ENCODE assay signal across 15 cellular contexts in the genomic region with DNA sequence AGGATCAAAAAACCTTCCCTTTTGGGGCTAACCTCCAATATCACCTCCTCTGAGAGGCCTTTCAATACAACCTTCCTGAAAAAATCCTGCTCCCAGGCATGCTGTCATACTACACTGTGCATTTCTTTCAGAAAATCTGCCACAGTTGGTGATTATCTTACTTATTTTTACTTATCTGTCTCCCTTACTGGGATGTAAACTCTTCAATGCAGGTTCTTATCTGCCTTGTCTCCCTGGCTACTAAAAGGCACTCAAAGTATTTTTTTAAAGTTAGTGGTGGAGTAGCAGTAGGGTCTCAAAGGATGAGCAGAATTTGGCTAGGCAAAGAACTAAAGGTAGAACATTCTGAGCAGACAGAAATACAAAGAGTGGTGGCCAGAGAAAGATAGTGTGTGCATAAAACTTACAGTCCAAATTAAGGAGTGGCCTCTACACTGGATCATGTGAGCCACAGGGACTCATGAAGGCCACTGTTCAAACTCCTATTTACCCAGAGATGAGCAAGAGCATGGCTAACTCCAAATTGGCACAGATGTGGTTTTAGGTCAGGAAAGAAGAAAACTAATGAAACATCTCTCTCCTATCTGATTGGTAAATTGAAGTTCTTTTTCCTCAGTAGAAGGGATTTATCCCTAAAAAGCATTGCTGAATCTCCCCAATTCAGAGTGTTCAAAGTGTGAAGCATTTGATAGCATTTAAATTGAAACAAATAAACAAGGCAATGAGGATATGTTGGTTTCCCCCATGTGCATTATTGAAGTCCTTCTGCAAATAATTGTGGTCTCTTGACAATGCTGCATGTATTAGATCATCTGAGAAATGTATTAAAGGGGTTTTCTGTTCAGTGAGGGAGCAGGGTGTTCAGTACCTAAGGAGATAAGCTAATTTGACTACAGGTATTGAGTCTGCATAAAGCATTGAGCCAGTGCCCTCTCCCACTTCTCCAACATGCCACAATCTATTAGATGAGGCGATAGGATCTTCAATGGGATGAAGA.
DNase-seq lines count a peak whose midpoint lies in the region; ATAC-seq, FAIRE-seq and TF ChIP-seq lines count a peak whose summit lies in the region.
"Had no signal": no experiment of that assay in that cellular context is flagged by ENCODE, and none has a peak within 500 bp of the region (broad histone marks: within the 10 kb centered on the region; RNA-seq: fewer than 3 reads in every experiment).

No MANE protein-coding gene starts in this region.

- no peak for TF ChIP-seq RAD21 in A549 (conservative IDR thresholded peaks at IDR 0.05 in 1 of 2, IDR thresholded peaks at IDR 0.05 in 1 of 2)

- no peaks in the 10 kb centered on the region for H3K36me3 ChIP-seq in HUES48 (ENCODE audit: control insufficient read depth, insufficient read depth, low read length)
- H3K36me3 ChIP-seq in lower lobe of right lung, result no peaks in the 10 kb centered on the region

- CTCF ChIA-PET in A549 (lab: Yijun Ruan, JAX), result no interaction called here

- H3K27ac ChIP-seq in A549, result peak overlapping the region; percentile 10 to 26; a peak in 3 of 6 replicates
- peak overlapping the region; percentile 25 for H3K27ac ChIP-seq in HUES48 (ENCODE audit: low read depth, low read length)
- no peak overlapping the region for H3K27ac ChIP-seq in lower lobe of right lung

- H3K9me3 ChIP-seq in A549 (peaks cover 5% of the 10 kb centered on the region; the same call in 1 of the 3 replicates), HUES48 (ENCODE audit: control insufficient read depth, insufficient read depth, low read length) (no peaks in the 10 kb centered on the region), lower lobe of right lung (no peaks in the 10 kb centered on the region)

- TF ChIP-seq CTCF in A549 (IDR thresholded peaks at IDR 0.05), result no peak
- TF ChIP-seq CTCF in fibroblast of mammary gland (conservative IDR thresholded peaks at IDR 0.05; ENCODE audit: control insufficient read depth, insufficient read depth, low read depth, low read length), result no peak
- TF ChIP-seq CTCF in lower lobe of right lung (IDR thresholded peaks at IDR 0.05), result no peak

- 92% methylated on average over 1 of the region's 1 CpG for WGBS in A549 (ENCODE audit: missing lambda C conversion rate)

- H3K27me3 ChIP-seq in HUES48 (ENCODE audit: control insufficient read depth, insufficient read depth, low read length) (no peaks in the 10 kb centered on the region), lower lobe of right lung (ENCODE audit: low read depth) (no peaks in the 10 kb centered on the region)

- POLR2A ChIA-PET in A549 (lab: Yijun Ruan, JAX), result no interaction called here

- H3K4me2 ChIP-seq in A549, result no peak overlapping the region

- peaks cover 18% of the 10 kb centered on the region for H3K4me1 ChIP-seq in A549
- H3K4me1 ChIP-seq in HUES48 (ENCODE audit: control insufficient read depth, insufficient read depth, low read length), result no peaks in the 10 kb centered on the region
- peaks cover 16% of the 10 kb centered on the region for H3K4me1 ChIP-seq in lower lobe of right lung

- intact Hi-C loops in lower lobe of right lung (cut with DNase I), result no loop called here

- DNase-seq in A549 (ENCODE audit: low read depth in 1 of 2, low spot score in 1 of 2), result no peak
- peak; percentile 88 for DNase-seq in fibroblast of mammary gland (ENCODE audit: low read depth)
- DNase-seq in NCI-H345 treated with DMSO at 0.1 percent for 48 hours (lab: John Stamatoyannopoulos, UW; ENCODE audit: unreplicated experiment), result no peak
- DNase-seq in activated CD4-positive, alpha-beta T cell treated with anti-CD3 and anti-CD28 coated beads for 1 hour, result no peak
- DNase-seq in lower lobe of right lung, result no peak
- DNase-seq: activated CD8-positive, alpha-beta memory T cell treated with anti-CD3 and anti-CD28 coated beads, Interleukin-2, amount 50 U/mL, for 48 hours; H7; head of caudate nucleus; NCI-H510A treated with DMSO at 0.1 percent for 48 hours; small intestine; stimulated activated CD8-positive, alpha-beta memory T cell treated with anti-CD3 and anti-CD28 coated beads, Interleukin-4, amount 100 ng/mL, for 48 hours; T-helper 2 cell had no signal

- ATAC-seq in A549 (peak in 1 of 2 experiments; percentile 47; a peak in 2 of 6 replicates), GM19463 (IDR thresholded peaks at IDR 0.05; ENCODE audit: unreplicated experiment) (peak; percentile 30), GM19467 (IDR thresholded peaks at IDR 0.05; ENCODE audit: unreplicated experiment) (no peak), lower lobe of right lung (no peak)

- H3K4me3 ChIP-seq in A549 (no peak overlapping the region), HUES48 (ENCODE audit: low read depth, low read length) (no peak overlapping the region), fibroblast of mammary gland (ENCODE audit: control insufficient read depth, low read depth, low read length) (no peak overlapping the region), lower lobe of right lung (no peak overlapping the region)

- no peak for TF ChIP-seq POLR2A in A549 (IDR thresholded peaks at IDR 0.05; ENCODE audit: low read length)

- no peak overlapping the region for H3K9ac ChIP-seq in HUES48 (ENCODE audit: low read depth, low read length)

- TF ChIP-seq EP300 in A549 (IDR thresholded peaks at IDR 0.05), result no peak

- FAIRE-seq in A549 (lab: Jason Lieb, UNC), result no peak
- FAIRE-seq: small intestine had no signal

TF ChIP-seq in A549, 52 proteins besides CTCF, POLR2A, EP300 and RAD21:
- TF ChIP-seq EHF (CRISPR knock-in tag; IDR thresholded peaks at IDR 0.05), result no peak
- TF ChIP-seq FOSB (CRISPR knock-in tag; IDR thresholded peaks at IDR 0.05), result no peak
- TF ChIP-seq EHMT2 (IDR thresholded peaks at IDR 0.05; ENCODE audit: low read depth), result no peak
- no peak for TF ChIP-seq ZFP36 (IDR thresholded peaks at IDR 0.05; ENCODE audit: borderline replicate concordance, partially characterized antibody)
- TF ChIP-seq ZNF302 (CRISPR knock-in tag; IDR thresholded peaks at IDR 0.05), result no peak
- no peak for TF ChIP-seq PHF8 (IDR thresholded peaks at IDR 0.05; ENCODE audit: borderline replicate concordance, low read depth)
- TF ChIP-seq ZC3H11A (IDR thresholded peaks at IDR 0.05), result no peak
- TF ChIP-seq POLR2AphosphoS2 (conservative IDR thresholded peaks at IDR 0.05; ENCODE audit: low read length), result no peak
- no peak for TF ChIP-seq HEYL (CRISPR knock-in tag; IDR thresholded peaks at IDR 0.05)
- no peak for TF ChIP-seq FOSL2 (IDR thresholded peaks at IDR 0.05)
- no peak for TF ChIP-seq FOSL2 (CRISPR knock-in tag; IDR thresholded peaks at IDR 0.05)
- no peak for TF ChIP-seq USF2 (IDR thresholded peaks at IDR 0.05)
- TF ChIP-seq NR3C1 (IDR thresholded peaks at IDR 0.05), result no peak
- no peak for TF ChIP-seq BHLHE40 (IDR thresholded peaks at IDR 0.05; ENCODE audit: low read depth, low read length)
- TF ChIP-seq, protein P1, sequence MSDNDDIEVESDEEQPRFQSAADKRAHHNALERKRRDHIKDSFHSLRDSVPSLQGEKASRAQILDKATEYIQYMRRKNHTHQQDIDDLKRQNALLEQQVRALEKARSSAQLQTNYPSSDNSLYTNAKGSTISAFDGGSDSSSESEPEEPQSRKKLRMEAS (IDR thresholded peaks at IDR 0.05), result no peak
- no peak for TF ChIP-seq SREBF2 (IDR thresholded peaks at IDR 0.05)
- no peak for TF ChIP-seq HOXB13 (CRISPR knock-in tag; IDR thresholded peaks at IDR 0.05; ENCODE audit: low read depth)
- TF ChIP-seq CBX8 (IDR thresholded peaks at IDR 0.05), result no peak
